6 cellular contexts compared by ENCODE assay signal in genomic region chr5:10628601-10629000, GRCh38.
"Had no signal": no experiment of that assay in that cellular context is flagged by ENCODE, and none has a peak within 500 bp of the region (broad histone marks: within the 10 kb centered on the region; RNA-seq: fewer than 3 reads in every experiment).

No MANE protein-coding gene starts in this region.

- H3K9me3 ChIP-seq: body of pancreas, gastroesophageal sphincter, heart right ventricle, mucosa of descending colon, transverse colon had no signal

- H3K4me3 ChIP-seq: body of pancreas, mucosa of descending colon, transverse colon had no signal

- H3K27me3 ChIP-seq: body of pancreas, transverse colon had no signal

- FAIRE-seq: colon had no signal

- H3K36me3 ChIP-seq: gastroesophageal sphincter, heart right ventricle, transverse colon had no signal

- H3K27ac ChIP-seq: transverse colon had no signal
